In the genomic region with DNA sequence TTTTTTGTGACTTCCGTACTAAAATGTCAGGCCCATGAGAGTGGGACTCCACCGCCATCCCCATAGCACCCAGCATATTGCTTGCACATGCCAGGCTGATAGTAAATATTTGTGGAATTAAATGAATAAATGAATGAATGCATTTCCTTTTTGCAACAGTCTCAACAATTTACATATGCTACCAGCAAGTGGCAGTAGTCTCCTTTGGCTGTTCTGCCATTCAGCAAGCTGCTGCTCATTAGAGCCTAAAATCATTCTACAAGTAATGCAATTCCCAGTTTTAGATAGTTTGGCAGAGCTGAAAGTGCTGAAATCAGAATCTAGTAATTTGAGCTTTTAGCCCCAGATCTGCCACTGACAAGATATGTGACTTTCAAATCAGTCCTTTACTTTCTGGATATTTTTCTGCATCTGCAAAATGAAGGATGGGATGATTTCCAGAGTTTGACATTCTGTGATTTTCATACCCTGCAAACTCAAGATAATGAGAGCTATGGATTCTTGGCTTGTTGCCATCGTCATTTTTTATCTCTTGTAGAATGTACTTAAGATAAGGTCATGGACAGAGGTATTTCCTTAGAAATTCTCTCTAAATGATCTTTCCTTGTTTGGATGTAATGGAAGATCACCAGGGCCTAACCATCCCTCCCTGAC, we compare ENCODE assay signal across 8 cellular contexts. TPM values are rescaled to one million over a fixed set of nuclear protein-coding genes. Genes with fewer than 3 reads are reported as not detected.
DNase-seq lines count a peak whose midpoint lies in the region; ATAC-seq, FAIRE-seq and TF ChIP-seq lines count a peak whose summit lies in the region.

No MANE protein-coding gene starts in this region.

- no peak for ATAC-seq in upper lobe of right lung

- H3K27me3 ChIP-seq in astrocyte (ENCODE audit: insufficient read depth, low read length) (no peaks in the 10 kb centered on the region), kidney epithelial cell (ENCODE audit: control insufficient read depth, insufficient read depth, low read length) (no peaks in the 10 kb centered on the region), upper lobe of right lung (no peaks in the 10 kb centered on the region)

- no peak overlapping the region for H2AFZ ChIP-seq in astrocyte (ENCODE audit: low read depth, low read length)

- H3K27ac ChIP-seq in astrocyte (ENCODE audit: low read depth, low read length) (no peak overlapping the region), upper lobe of right lung (no peak overlapping the region)

- no peaks in the 10 kb centered on the region for H3K36me3 Mint-ChIP-seq in astrocyte (ENCODE audit: low read depth, unreplicated experiment)

- TF ChIP-seq CTCF in astrocyte (IDR thresholded peaks at IDR 0.05; ENCODE audit: insufficient read depth, low read depth, low read length) (peak; percentile 36), kidney epithelial cell (IDR thresholded peaks at IDR 0.05; ENCODE audit: insufficient read depth, low read length, poor library complexity, severe bottlenecking) (peak; percentile 43), upper lobe of right lung (IDR thresholded peaks at IDR 0.05) (peak; percentile 62)

- no peak overlapping the region for H3K4me2 ChIP-seq in astrocyte (ENCODE audit: low read length)

- peaks cover 3% of the 10 kb centered on the region for H3K27me3 Mint-ChIP-seq in astrocyte (ENCODE audit: low read depth, unreplicated experiment)

- no peak overlapping the region for H3K4me3 Mint-ChIP-seq in astrocyte (ENCODE audit: unreplicated experiment)

- no peak overlapping the region for H3K27ac Mint-ChIP-seq in astrocyte (ENCODE audit: unreplicated experiment)

- H3K9me3 Mint-ChIP-seq in astrocyte (ENCODE audit: unreplicated experiment): no peaks in the 10 kb centered on the region

- no peaks in the 10 kb centered on the region for H3K79me2 ChIP-seq in astrocyte (ENCODE audit: insufficient read depth, low read length)

- H4K20me1 ChIP-seq in astrocyte (ENCODE audit: insufficient read depth, low read length): no peaks in the 10 kb centered on the region

- H3K36me3 ChIP-seq in astrocyte (ENCODE audit: insufficient read depth, low read length) (no peaks in the 10 kb centered on the region), kidney epithelial cell (ENCODE audit: control insufficient read depth, insufficient read depth, low read length) (no peaks in the 10 kb centered on the region), upper lobe of right lung (no peaks in the 10 kb centered on the region)

- no peaks in the 10 kb centered on the region for H3K9me3 ChIP-seq in astrocyte (ENCODE audit: insufficient read depth, low read depth, low read length)
- H3K9me3 ChIP-seq in upper lobe of right lung: no peaks in the 10 kb centered on the region

- H3K4me1 Mint-ChIP-seq in astrocyte (ENCODE audit: low read depth, unreplicated experiment): no peaks in the 10 kb centered on the region

- peak; percentile 89 for FAIRE-seq in astrocyte (lab: Jason Lieb, UNC)

- H3K4me3 ChIP-seq in astrocyte (ENCODE audit: insufficient read depth, low read depth, low read length) (no peak overlapping the region), kidney epithelial cell (ENCODE audit: low read depth, low read length) (no peak overlapping the region), upper lobe of right lung (no peak overlapping the region)

- DNase-seq in ACHN (peak; percentile 32), Daoy (ENCODE audit: low read depth) (peak; percentile 11), NCI-H1417 treated with DMSO at 0.1 percent for 48 hours (lab: John Stamatoyannopoulos, UW) (peak; percentile 0), astrocyte (ENCODE audit: low read depth) (peak; percentile 56), kidney epithelial cell (ENCODE audit: low read depth) (no peak), upper lobe of right lung (no peak), activated gamma-delta T cell treated with Interleukin-2 at 50 U/mL for 16 hours (no peak)
- no peak for DNase-seq in activated effector memory CD4-positive, alpha-beta T cell treated with anti-CD3 and anti-CD28 coated beads, Interleukin-2, amount 50 U/mL, for 16 hours

- H3K9ac ChIP-seq in astrocyte (ENCODE audit: low read length): no peak overlapping the region

- in situ Hi-C loops in ACHN (cut with HindIII; ENCODE audit: low pct_ligation_motif_present, low pct_unique_long_range_greater_than_20kb, low sequenced_read_pairs): no loop called here

- intact Hi-C loops in upper lobe of right lung (cut with DNase I): no loop called here

- H3K4me1 ChIP-seq in astrocyte (ENCODE audit: insufficient read depth, low read length) (no peaks in the 10 kb centered on the region), upper lobe of right lung (no peaks in the 10 kb centered on the region)

RNA-seq across cellular contexts. Expression of a gene that starts 35.7 kb away (rescaled TPM):
- total RNA-seq in Daoy (2014; rRNA removed; shearing (Covaris generic)): 4.0 and 5.6 TPM in 2 replicates
- 7.5 and 8.7 TPM in 2 replicates for total RNA-seq in astrocyte
- 3.0 and 3.5 TPM in 2 replicates for total RNA-seq in kidney epithelial cell
- total RNA-seq in upper lobe of right lung: 7.4 TPM

Comparison
In these comparisons a context has a peak if more than half of its experiments do, and no peak if none do; other contexts are left out.
1. DNase-seq: peak in ACHN (single experiment), Daoy (single experiment), NCI-H1417 treated with DMSO at 0.1 percent for 48 hours (single experiment) and astrocyte (single experiment); none in kidney epithelial cell (single experiment), upper lobe of right lung (single experiment), activated effector memory CD4-positive, alpha-beta T cell treated with anti-CD3 and anti-CD28 coated beads, Interleukin-2, amount 50 U/mL, for 16 hours (single experiment) and activated gamma-delta T cell treated with Interleukin-2 at 50 U/mL for 16 hours (single experiment).
2. Peak in every context shown above with its lines, with median percentiles within 50 percentile points of each other: CTCF ChIP-seq.